In genomic region chr11:16905375-16905774, GRCh38 we compare ENCODE assay signal across 15 cellular contexts.
"Had no signal": no experiment of that assay in that cellular context is flagged by ENCODE, and none has a peak within 500 bp of the region (broad histone marks: within the 10 kb centered on the region; RNA-seq: fewer than 3 reads in every experiment).

No MANE protein-coding gene starts in this region.

- H3K4me3 ChIP-seq: breast epithelium, esophagus squamous epithelium, psoas muscle, sigmoid colon, vagina had no signal

- H3K9me3 ChIP-seq: breast epithelium, esophagus squamous epithelium, psoas muscle, sigmoid colon, vagina had no signal

- H3K36me3 ChIP-seq: breast epithelium, esophagus squamous epithelium, sigmoid colon, vagina had no signal

- H3K27ac ChIP-seq: breast epithelium, psoas muscle, sigmoid colon, vagina had no signal

- DNase-seq: activated B cell treated with CpG ODN at 0.5 μM for 24 hours; activated CD4-positive, alpha-beta T cell treated with anti-CD3 and anti-CD28 coated beads, Interleukin-2, amount 50 U/mL, for 1 hour; activated gamma-delta T cell; activated naive CD8-positive, alpha-beta T cell treated with anti-CD3 and anti-CD28 coated beads, Interleukin-2, amount 10 ng/mL, durations not matched to agents 7 days and 5 days; activated T-cell treated with anti-CD3 and anti-CD28 coated beads for 4 hours; aorta; esophagus squamous epithelium; foreskin fibroblast; glutamatergic neuron; psoas muscle; sigmoid colon; stimulated activated CD4-positive, alpha-beta T cell treated with anti-CD3 and anti-CD28 coated beads, Interleukin-2, amount 100 ng/mL, for 24 hours; T-helper 2 cell had no signal

- H3K27me3 ChIP-seq: breast epithelium, esophagus squamous epithelium, sigmoid colon, vagina had no signal

- H3K4me1 ChIP-seq: breast epithelium, psoas muscle, sigmoid colon, vagina had no signal
